Comparison of ENCODE assay signal across 9 cellular contexts in the genomic region with DNA sequence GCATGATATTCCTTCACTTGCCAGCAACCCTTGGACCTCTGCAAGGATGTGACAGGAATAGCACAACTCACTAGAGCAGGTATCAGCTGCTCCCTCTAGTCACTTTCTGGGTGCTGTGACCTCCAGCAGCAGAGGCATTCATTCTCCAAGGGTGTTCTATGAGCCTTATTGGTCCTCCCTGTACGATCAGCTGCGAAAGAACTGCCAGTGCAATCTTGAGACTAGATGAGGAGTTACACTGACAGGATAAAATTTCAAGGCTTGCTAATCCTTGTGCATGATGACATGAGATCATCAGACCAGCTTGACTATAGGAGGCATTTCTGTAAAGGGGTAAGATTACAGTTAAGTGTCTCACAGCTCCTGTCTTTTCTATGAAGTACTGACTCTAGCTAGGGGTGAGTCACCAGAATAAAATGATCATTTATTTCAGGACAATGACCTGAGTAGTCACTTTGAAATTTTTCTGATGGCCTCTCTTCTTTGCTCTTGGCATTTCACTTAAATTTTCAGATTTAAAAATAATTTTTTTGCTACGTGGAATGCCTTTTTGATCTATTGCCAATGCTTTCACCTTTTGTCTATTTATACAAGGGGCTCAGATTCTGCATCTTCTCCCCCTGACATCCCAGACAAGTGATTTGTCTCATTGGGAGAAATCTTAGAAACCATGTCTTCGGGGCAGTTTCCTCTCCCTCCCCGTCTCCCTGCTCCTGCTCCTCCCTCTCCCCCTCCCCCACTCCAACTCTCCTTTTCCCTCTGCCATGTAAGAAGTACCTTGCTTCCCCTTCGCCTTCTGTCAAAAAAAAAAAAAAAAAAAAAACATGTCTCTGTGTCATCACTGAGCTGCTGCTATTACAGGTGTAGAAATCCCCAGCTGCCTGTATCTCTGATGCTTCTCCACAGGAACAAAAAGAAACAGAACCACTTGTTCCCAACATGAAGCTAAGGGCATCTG. TPM values are rescaled to one million over a fixed set of nuclear protein-coding genes. Genes with fewer than 3 reads are reported as not detected.
DNase-seq lines count a peak whose midpoint lies in the region; ATAC-seq and TF ChIP-seq lines count a peak whose summit lies in the region.
"Had no signal": no experiment of that assay in that cellular context is flagged by ENCODE, and none has a peak within 500 bp of the region (broad histone marks: within the 10 kb centered on the region; RNA-seq: fewer than 3 reads in every experiment).

No MANE protein-coding gene starts in this region.

- DNase-seq in AG08396 (ENCODE audit: low spot score), result peak; percentile 69
- peak; percentile 89 for DNase-seq in M059J (ENCODE audit: low read depth)
- DNase-seq in brain microvascular endothelial cell, result peak; percentile 79
- DNase-seq in kidney glomerular epithelial cell (lab: John Stamatoyannopoulos, UW), result peak; percentile 66
- no peak for DNase-seq in NCI-H510A (lab: John Stamatoyannopoulos, UW)
- no peak for DNase-seq in DMS79 (lab: John Stamatoyannopoulos, UW)
- no peak for DNase-seq in activated gamma-delta T cell treated with Interleukin-2 at 50 U/mL for 16 hours
- DNase-seq: NCI-H1694 treated with DMSO at 0.1 percent for 48 hours had no signal

- H3K36me3 ChIP-seq in brain microvascular endothelial cell (replicated peaks), result peaks cover 22% of the 10 kb centered on the region

- ATAC-seq in HG02870 (IDR thresholded peaks at IDR 0.05; ENCODE audit: unreplicated experiment), result no peak

- H3K27me3 ChIP-seq in brain microvascular endothelial cell (replicated peaks), result no peaks in the 10 kb centered on the region

- in situ Hi-C loops in brain microvascular endothelial cell (cut with HindIII; ENCODE audit: low pct_ligation_motif_present, low sequenced_read_pairs), result no loop called here

- no peak overlapping the region for H3K4me3 ChIP-seq in brain microvascular endothelial cell (ENCODE audit: low read depth, low read length)

- H3K27ac ChIP-seq in brain microvascular endothelial cell, result peak overlapping the region; percentile 50

- TF ChIP-seq CTCF in brain microvascular endothelial cell (IDR thresholded peaks at IDR 0.05; ENCODE audit: low read depth, low read length, missing control alignments), result no peak

RNA-seq across cellular contexts. Expression of gene FRZB, which starts 49.2 kb away (rescaled TPM):
- 0.10 and 0.71 TPM in 2 replicates for total RNA-seq in M059J (2014; rRNA removed; shearing (Covaris generic))

Comparison
In these comparisons a context has a peak if more than half of its experiments do, and no peak if none do; other contexts are left out.
1. DNase-seq: peak in AG08396 (single experiment), M059J (single experiment), brain microvascular endothelial cell (single experiment) and kidney glomerular epithelial cell (single experiment); none in NCI-H510A (single experiment), DMS79 (single experiment) and activated gamma-delta T cell treated with Interleukin-2 at 50 U/mL for 16 hours (single experiment).